ENCODE assay signal across 14 cellular contexts in genomic region chr7:1925973-1926907, GRCh38.
A peak's percentile ranks its signal among the peaks of the same experiment; 100 is the strongest.
DNase-seq lines count a peak whose midpoint lies in the region; ATAC-seq and TF ChIP-seq lines count a peak whose summit lies in the region.
"Had no signal": no experiment of that assay in that cellular context is flagged by ENCODE, and none has a peak within 500 bp of the region (broad histone marks: within the 10 kb centered on the region; RNA-seq: fewer than 3 reads in every experiment).

No MANE protein-coding gene starts in this region.

- H2AFZ ChIP-seq in OCI-LY1 (ENCODE audit: low read length): no peak overlapping the region

- peak overlapping the region; percentile 54 for H3K4me3 ChIP-seq in OCI-LY1 (ENCODE audit: low read depth, low read length, poor library complexity, severe bottlenecking)
- H3K4me3 ChIP-seq: MG63, thyroid gland had no signal

- peaks cover 70% of the 10 kb centered on the region for H3K4me1 ChIP-seq in OCI-LY1 (ENCODE audit: insufficient read depth, low read length, severe bottlenecking)
- H3K4me1 ChIP-seq: thyroid gland had no signal

- DNase-seq in activated CD4-positive, alpha-beta T cell treated with anti-CD3 and anti-CD28 coated beads for 36 hours: peak; percentile 53
- DNase-seq in activated CD4-positive, alpha-beta T cell treated with anti-CD3 and anti-CD28 coated beads for 1 hour: no peak
- DNase-seq in activated naive CD4-positive, alpha-beta T cell treated with anti-CD3 and anti-CD28 coated beads, Interleukin-2, amount 50 U/mL, for 16 hours: peak; percentile 38
- DNase-seq in stimulated activated CD4-positive, alpha-beta T cell treated with anti-CD3 and anti-CD28 coated beads, Interleukin-4, amount 100 ng/mL, for 24 hours: peak; percentile 39
- no peak for DNase-seq in MCF 10A (ENCODE audit: unreplicated experiment)
- DNase-seq in cerebellum (ENCODE audit: low spot score): no peak
- DNase-seq: MG63, NCI-H446 treated with DMSO at 0.1 percent for 48 hours, thyroid gland had no signal

- H3K27ac Mint-ChIP-seq in activated CD4-positive, alpha-beta T cell treated with anti-CD3 and anti-CD28 coated beads for 36 hours: peak overlapping the region; percentile 11
- H3K27ac Mint-ChIP-seq in MCF 10A (ENCODE audit: low read depth, unreplicated experiment): no peak overlapping the region
- H3K27ac Mint-ChIP-seq: progenitor cell of endocrine pancreas had no signal

- peaks cover 18% of the 10 kb centered on the region for H3K27me3 Mint-ChIP-seq in activated CD4-positive, alpha-beta T cell treated with anti-CD3 and anti-CD28 coated beads for 36 hours
- H3K27me3 Mint-ChIP-seq in MCF 10A (ENCODE audit: insufficient read depth, unreplicated experiment): no peaks in the 10 kb centered on the region
- H3K27me3 Mint-ChIP-seq: progenitor cell of endocrine pancreas had no signal

- POLR2A ChIA-PET in activated CD4-positive, alpha-beta T cell treated with anti-CD3 and anti-CD28 coated beads for 36 hours (lab: Charles Lee): interaction anchor here (0.7 kb wide), 1 partner anchor 264 kb away, joined by 5 read pairs; no protein-coding TSS in a partner anchor
- POLR2A ChIA-PET in MCF 10A (lab: Yijun Ruan, JAX): no interaction called here

- H3K27me3 ChIP-seq in OCI-LY1 (ENCODE audit: insufficient read depth, low read length): no peaks in the 10 kb centered on the region
- H3K27me3 ChIP-seq: MG63, thyroid gland had no signal

- peak overlapping the region; percentile 35; the same call in 1 of the 2 replicates for H3K9ac ChIP-seq in OCI-LY1 (ENCODE audit: low read length)

- peaks cover 78% of the 10 kb centered on the region for H3K4me1 Mint-ChIP-seq in activated CD4-positive, alpha-beta T cell treated with anti-CD3 and anti-CD28 coated beads for 36 hours
- H3K4me1 Mint-ChIP-seq in MCF 10A (ENCODE audit: insufficient read depth, unreplicated experiment): no peaks in the 10 kb centered on the region

- H4K20me1 ChIP-seq in OCI-LY1 (ENCODE audit: insufficient read depth, low read length): no peaks in the 10 kb centered on the region

- H3K9me3 Mint-ChIP-seq in activated CD4-positive, alpha-beta T cell treated with anti-CD3 and anti-CD28 coated beads for 36 hours (ENCODE audit: low read depth): no peaks in the 10 kb centered on the region
- H3K9me3 Mint-ChIP-seq in MCF 10A (ENCODE audit: unreplicated experiment): no peaks in the 10 kb centered on the region

- H3K36me3 Mint-ChIP-seq in activated CD4-positive, alpha-beta T cell treated with anti-CD3 and anti-CD28 coated beads for 36 hours (ENCODE audit: low read depth): peaks cover 20% of the 10 kb centered on the region
- peaks cover 15% of the 10 kb centered on the region for H3K36me3 Mint-ChIP-seq in MCF 10A (ENCODE audit: insufficient read depth, unreplicated experiment)

- no peaks in the 10 kb centered on the region for H3K79me2 ChIP-seq in OCI-LY1 (ENCODE audit: insufficient read depth, low read length)

- peak overlapping the region; percentile 94 for H3K27ac ChIP-seq in OCI-LY1 (ENCODE audit: low read depth, low read length, poor library complexity, severe bottlenecking)
- H3K27ac ChIP-seq: epithelial cell of prostate, RWPE1, thyroid gland had no signal

- no TSS peak for BruUV-seq in MCF 10A (replicated peaks; lab: Mats Ljungman, UMichigan)

- peak; percentile 59 for ATAC-seq in activated CD4-positive, alpha-beta T cell treated with anti-CD3 and anti-CD28 coated beads for 36 hours
- ATAC-seq in SK-N-SH treated with all-trans-retinoic acid at 6 μM for 48 hours: no peak

- TF ChIP-seq CTCF in OCI-LY1 (IDR thresholded peaks at IDR 0.05; ENCODE audit: low read length) (no peak), MCF 10A (IDR thresholded peaks at IDR 0.05; ENCODE audit: unreplicated experiment) (no peak)

- peak overlapping the region; percentile 10 for H3K4me3 Mint-ChIP-seq in activated CD4-positive, alpha-beta T cell treated with anti-CD3 and anti-CD28 coated beads for 36 hours
- H3K4me3 Mint-ChIP-seq in MCF 10A (ENCODE audit: unreplicated experiment): no peak overlapping the region

- CTCF ChIA-PET in activated CD4-positive, alpha-beta T cell treated with anti-CD3 and anti-CD28 coated beads for 36 hours (lab: Charles Lee): interaction anchor here (0.7 kb wide), 2 partner anchors 81 to 300 kb away, joined by 3 to 5 read pairs; no protein-coding TSS in a partner anchor
- CTCF ChIA-PET in MCF 10A (lab: Yijun Ruan, JAX): interaction anchor here (0.6 kb wide), 1 partner anchor 476 kb away, joined by 3 read pairs; no protein-coding TSS in a partner anchor

- H3F3A ChIP-seq in OCI-LY1 (ENCODE audit: insufficient read depth, low read length): no peaks in the 10 kb centered on the region

- H3K4me2 ChIP-seq in OCI-LY1 (ENCODE audit: low read length): peak overlapping the region; percentile 50

- intact Hi-C loops in activated CD4-positive, alpha-beta T cell treated with anti-CD3 and anti-CD28 coated beads for 36 hours (cut with DNase I, micrococcal nuclease): loop anchor here (1.0 to 5.0 kb wide), 4 partner anchors 14 to 354 kb away; partner anchors contain the start of gene PSMG3 (in 1 of the 2)
- intact Hi-C loops in MCF 10A (cut with micrococcal nuclease): no loop called here

- H3K36me3 ChIP-seq in OCI-LY1 (ENCODE audit: insufficient read depth, low read length): peaks cover 22% of the 10 kb centered on the region
- H3K36me3 ChIP-seq: MG63, thyroid gland had no signal

- H3K9me3 ChIP-seq in OCI-LY1 (ENCODE audit: low read length): no peaks in the 10 kb centered on the region
- H3K9me3 ChIP-seq: MG63, thyroid gland had no signal

- no peaks in the 10 kb centered on the region for H3K9me2 ChIP-seq in OCI-LY1 (ENCODE audit: low read depth, low read length)

TF ChIP-seq in SK-N-SH treated with all-trans-retinoic acid at 6 μM for 48 hours, 23 proteins besides CTCF, POLR2A, EP300 and RAD21:
- TF ChIP-seq SNAI2 (CRISPR knock-in tag; IDR thresholded peaks at IDR 0.05) (no peak), ESRRG (CRISPR knock-in tag; IDR thresholded peaks at IDR 0.05) (no peak), POU6F1 (CRISPR knock-in tag; IDR thresholded peaks at IDR 0.05; ENCODE audit: borderline replicate concordance, low read depth) (no peak), BACH2 (CRISPR knock-in tag; IDR thresholded peaks at IDR 0.05; ENCODE audit: borderline replicate concordance) (no peak)
TF ChIP-seq in SK-N-SH treated with all-trans-retinoic acid at 6 μM for 48 hours: peak in this region for 0.

Comparison
In these comparisons a context has a peak if more than half of its experiments do, and no peak if none do; other contexts are left out.
1. DNase-seq: peak in activated CD4-positive, alpha-beta T cell treated with anti-CD3 and anti-CD28 coated beads for 36 hours (single experiment), activated naive CD4-positive, alpha-beta T cell treated with anti-CD3 and anti-CD28 coated beads, Interleukin-2, amount 50 U/mL, for 16 hours (single experiment) and stimulated activated CD4-positive, alpha-beta T cell treated with anti-CD3 and anti-CD28 coated beads, Interleukin-4, amount 100 ng/mL, for 24 hours (single experiment); none in activated CD4-positive, alpha-beta T cell treated with anti-CD3 and anti-CD28 coated beads for 1 hour (single experiment), MCF 10A (single experiment) and cerebellum (single experiment).